Comparison of ENCODE assay signal across 8 cellular contexts in the genomic region with DNA sequence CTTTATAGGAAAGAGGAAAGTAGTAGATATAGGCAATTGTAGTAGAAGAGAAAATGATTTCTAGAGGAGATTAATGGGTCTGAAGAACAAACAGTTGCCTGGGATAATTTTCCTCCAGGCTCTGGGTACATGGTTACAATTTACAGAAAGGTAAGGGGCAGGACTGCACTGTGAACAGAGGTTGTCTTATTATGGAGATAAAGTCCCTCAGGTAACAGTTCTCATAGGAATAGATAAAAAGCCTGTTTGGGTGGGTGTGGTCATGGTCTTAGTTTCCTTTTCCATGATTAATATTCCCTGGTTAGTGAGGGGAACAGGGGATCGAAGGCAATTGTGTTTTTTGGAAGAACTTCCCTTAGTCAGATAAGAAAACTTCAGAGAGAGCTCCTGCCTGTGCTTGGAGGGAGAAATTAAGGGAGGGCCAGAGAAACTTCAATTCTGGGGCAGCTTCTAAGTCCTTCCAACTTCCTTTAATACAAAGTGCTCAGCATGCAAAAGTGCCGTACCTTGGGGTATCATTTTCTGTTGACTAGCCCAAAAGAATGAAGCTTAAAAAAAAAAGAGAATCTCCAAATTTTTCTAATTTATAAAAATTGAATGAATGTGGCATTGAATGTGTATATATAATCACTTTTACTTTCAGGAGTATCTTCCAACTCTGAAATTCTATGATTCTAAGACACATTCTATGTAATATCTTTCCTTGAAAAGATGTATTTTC.
"Had no signal": no experiment of that assay in that cellular context is flagged by ENCODE, and none has a peak within 500 bp of the region (broad histone marks: within the 10 kb centered on the region; RNA-seq: fewer than 3 reads in every experiment).

No MANE protein-coding gene starts in this region.

- H3K27ac ChIP-seq: HL-60, KMS-11 had no signal

- H3K4me3 ChIP-seq: HAP-1 had no signal

- ATAC-seq: HCT116 had no signal

- H3K4me1 ChIP-seq: HAP-1 had no signal

- H3K4me3 Mint-ChIP-seq: IgD-negative memory B cell had no signal

- H3K36me3 Mint-ChIP-seq: IgD-negative memory B cell had no signal

- H3K9ac ChIP-seq: KMS-11 had no signal

- H3K27me3 Mint-ChIP-seq: IgD-negative memory B cell had no signal

- DNase-seq: GOT3, H7, KBM-7 had no signal

- H3K36me3 ChIP-seq: HAP-1 had no signal

- H3K4me2 ChIP-seq: KMS-11 had no signal

- H3K9me3 ChIP-seq: HAP-1 had no signal

- H3K27ac Mint-ChIP-seq: IgD-negative memory B cell had no signal
